Comparison of ENCODE assay signal across 8 cellular contexts in genomic region chr17:81393684-81394376, GRCh38. TPM values are rescaled to one million over a fixed set of nuclear protein-coding genes. Genes with fewer than 3 reads are reported as not detected.
DNase-seq lines count a peak whose midpoint lies in the region; ATAC-seq and TF ChIP-seq lines count a peak whose summit lies in the region.

No MANE protein-coding gene starts in this region.

- peak overlapping the region in 3 of 4 donors; percentile 38 to 96 (median 66) for H3K4me3 ChIP-seq in adrenal gland

- peak overlapping the region; percentile 97 for H3K4me3 Mint-ChIP-seq in type B pancreatic cell

- peaks cover 26 to 39% of the 10 kb centered on the region in 2 donors for H3K4me1 ChIP-seq in adrenal gland (replicated peaks in 1 of 2)

- peaks cover 10% of the 10 kb centered on the region for H3K36me3 Mint-ChIP-seq in type B pancreatic cell

- H3K4me1 Mint-ChIP-seq in type B pancreatic cell (ENCODE audit: unreplicated experiment): peaks cover 39% of the 10 kb centered on the region

- TF ChIP-seq RAD21 in Ishikawa (IDR thresholded peaks at IDR 0.05; ENCODE audit: low read depth): no peak; the same call in 1 of the 2 replicates

- peak overlapping the region; percentile 99 for H3K27ac Mint-ChIP-seq in type B pancreatic cell

- no peaks in the 10 kb centered on the region for H3K9me3 Mint-ChIP-seq in type B pancreatic cell

- no peaks in the 10 kb centered on the region for H3K27me3 ChIP-seq in adrenal gland

- peak; percentile 98 for DNase-seq in DMS53 treated with DMSO at 0.1 percent for 48 hours (lab: John Stamatoyannopoulos, UW; ENCODE audit: unreplicated experiment)
- DNase-seq in OCI-M2 (lab: John Stamatoyannopoulos, UW; ENCODE audit: unreplicated experiment): peak; percentile 92
- peak; percentile 100 for DNase-seq in adrenal gland
- DNase-seq in cardiac septum (ENCODE audit: low spot score): peak; percentile 100
- peak; percentile 99 for DNase-seq in occipital lobe (lab: John Stamatoyannopoulos, UW)
- DNase-seq in type B pancreatic cell (ENCODE audit: extremely low spot score, unreplicated experiment): peak; percentile 100

- peaks cover 8% of the 10 kb centered on the region for H3K27me3 Mint-ChIP-seq in type B pancreatic cell

- 0 to 3% (median 0%) methylated on average over 10 to 63 of the region's 63 CpGs for WGBS in adrenal gland, 4 donors

- ATAC-seq in GM19397 (IDR thresholded peaks at IDR 0.05; ENCODE audit: unreplicated experiment): no peak

- intact Hi-C loops in adrenal gland (cut with DNase I) (loop anchor here (10.0 kb wide), 2 partner anchors 91 to 99 kb away; partner anchors contain the start of gene SLC38A10 (in 1 of the 2)), cardiac septum (cut with DNase I) (loop anchor here (2.0 to 5.0 kb wide), 3 partner anchors 89 to 119 kb away; partner anchors contain the start of gene ACTG1)

- peak; percentile 48 to 75 for TF ChIP-seq POLR2A in adrenal gland (IDR thresholded peaks at IDR 0.05)

- no peaks in the 10 kb centered on the region for H3K9me3 ChIP-seq in adrenal gland (replicated peaks in 1 of 3)

- no peak for TF ChIP-seq CTCF in adrenal gland (IDR thresholded peaks at IDR 0.05)
- TF ChIP-seq CTCF in type B pancreatic cell (conservative IDR thresholded peaks at IDR 0.05): peak; percentile 55

- peak; percentile 74; the same call in 1 of the 2 replicates for TF ChIP-seq EP300 in Ishikawa (IDR thresholded peaks at IDR 0.05; ENCODE audit: borderline replicate concordance)

- H3K36me3 ChIP-seq in adrenal gland (replicated peaks in 1 of 2): no peaks in the 10 kb centered on the region

- peak overlapping the region; percentile 84 to 97 (median 95) for H3K27ac ChIP-seq in adrenal gland

TF ChIP-seq in Ishikawa, 13 proteins besides CTCF, POLR2A, EP300 and RAD21:
- TF ChIP-seq EGR1 (IDR thresholded peaks at IDR 0.05): peak; percentile 23; the same call in 1 of the 2 replicates
- no peak for TF ChIP-seq YY1 (IDR thresholded peaks at IDR 0.05; ENCODE audit: low read depth)
- TF ChIP-seq USF1 (IDR thresholded peaks at IDR 0.05): peak; percentile 69
- no peak for TF ChIP-seq TAF1 (IDR thresholded peaks at IDR 0.05; ENCODE audit: low read depth)
- TF ChIP-seq FOXM1 (IDR thresholded peaks at IDR 0.05; ENCODE audit: borderline replicate concordance, low read depth): no peak
- TF ChIP-seq ZBTB7A (IDR thresholded peaks at IDR 0.05; ENCODE audit: low read depth): no peak
- no peak for TF ChIP-seq CEBPB (IDR thresholded peaks at IDR 0.05)
- TF ChIP-seq MAX (IDR thresholded peaks at IDR 0.05): peak; percentile 72
- peak; percentile 60; the same call in 1 of the 2 replicates for TF ChIP-seq TEAD4 (IDR thresholded peaks at IDR 0.05)
- TF ChIP-seq REST (IDR thresholded peaks at IDR 0.05; ENCODE audit: low read depth): no peak
- peak; percentile 100 for TF ChIP-seq NFIC (IDR thresholded peaks at IDR 0.05)
- no peak for TF ChIP-seq CREB1 (IDR thresholded peaks at IDR 0.05; ENCODE audit: low read depth)
- peak; percentile 82 for TF ChIP-seq TCF12 (IDR thresholded peaks at IDR 0.05; ENCODE audit: low read depth)
TF ChIP-seq in Ishikawa: peak in this region for 6.

RNA-seq across cellular contexts. Expression of gene BAHCC1, which starts 1.4 kb away (rescaled TPM):
- total RNA-seq in adrenal gland (10 to 100 TPM; 13.0 to 35.3 (median 19.2) TPM), cardiac septum (13.5 TPM), occipital lobe (7.6 TPM), type B pancreatic cell (ENCODE audit: low replicate concordance) (23.0 and 74.3 TPM in 2 replicates)
- 10 to 100 TPM in 2 of 3 donors, 1 to 10 TPM in 1; 2.1 to 68.0 (median 18.2) TPM for polyA plus RNA-seq in adrenal gland
